In the genomic region with DNA sequence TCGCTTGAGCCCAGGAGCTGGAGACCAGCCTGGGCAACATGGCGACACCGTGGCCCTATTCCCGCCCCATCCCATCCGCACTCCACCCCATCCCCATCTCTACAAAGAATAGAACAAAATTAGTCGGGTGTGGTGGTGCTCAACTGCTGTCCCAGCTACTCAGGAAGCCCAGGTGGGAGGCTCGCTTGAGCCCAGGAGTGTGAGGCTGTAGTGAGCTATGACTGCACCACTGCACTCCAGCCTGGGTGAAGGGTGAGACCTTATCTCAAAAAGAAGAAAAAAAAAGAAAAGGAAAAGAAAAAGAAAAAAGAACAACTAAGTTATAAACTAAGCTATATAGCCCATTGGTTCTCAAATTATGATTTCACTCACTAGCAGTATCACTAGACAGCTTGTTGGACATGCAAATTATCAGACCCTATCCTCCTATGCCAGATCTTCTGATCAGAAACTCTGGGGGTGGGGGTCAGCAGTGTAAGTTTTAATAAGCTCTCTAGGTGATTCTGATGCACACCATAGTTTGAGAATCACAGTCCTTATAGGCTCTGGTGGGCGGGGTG, we compare ENCODE assay signal across 8 cellular contexts. TPM values are rescaled to one million over a fixed set of nuclear protein-coding genes. Genes with fewer than 3 reads are reported as not detected.
A peak's percentile ranks its signal among the peaks of the same experiment; 100 is the strongest.
DNase-seq lines count a peak whose midpoint lies in the region; ATAC-seq, FAIRE-seq and TF ChIP-seq lines count a peak whose summit lies in the region.

No MANE protein-coding gene starts in this region.

- no peaks in the 10 kb centered on the region; the same call in 1 of the 2 replicates for H4K20me1 ChIP-seq in HCT116 (ENCODE audit: insufficient read depth)

- no peak overlapping the region; the same call in 1 of the 2 replicates for H3K27ac ChIP-seq in HCT116 (ENCODE audit: low read depth, low read length)

- peaks cover 32% of the 10 kb centered on the region for H3K4me1 Mint-ChIP-seq in stimulated activated memory B cell treated with anti-CD40 and anti-IgM and Interleukin-4, amounts not matched to agents 10 μg/mL and 1 μg/mL and 100 μg/mL, for 72 hours

- peak overlapping the region; percentile 97 for H3K27ac Mint-ChIP-seq in stimulated activated memory B cell treated with anti-CD40 and anti-IgM and Interleukin-4, amounts not matched to agents 10 μg/mL and 1 μg/mL and 100 μg/mL, for 72 hours

- no peaks in the 10 kb centered on the region for H3K36me3 ChIP-seq in HCT116 (ENCODE audit: control insufficient read depth in 1 of 2, insufficient read depth in 2 of 2, low read length in 2 of 2)

- H3K36me3 Mint-ChIP-seq in stimulated activated memory B cell treated with anti-CD40 and anti-IgM and Interleukin-4, amounts not matched to agents 10 μg/mL and 1 μg/mL and 100 μg/mL, for 72 hours = peaks cover 17% of the 10 kb centered on the region

- ATAC-seq in HCT116 = peak; percentile 4; the same call in 1 of the 2 replicates
- peak; percentile 3 for ATAC-seq in stimulated activated memory B cell treated with anti-CD40 and anti-IgM and Interleukin-4, amounts not matched to agents 10 μg/mL and 1 μg/mL and 100 μg/mL, for 72 hours

- POLR2A ChIA-PET in HCT116 (lab: Charles Lee) = interaction anchor here (0.8 to 2.4 kb wide), 19 partner anchors 9 to 111 kb away, joined by 3 to 12 read pairs (median 4); no protein-coding TSS in a partner anchor

- no peak overlapping the region for H2AFZ ChIP-seq in HCT116 (ENCODE audit: low read depth, low read length, poor library complexity, severe bottlenecking)

- peak overlapping the region; percentile 94 for H3K4me2 ChIP-seq in HCT116 (ENCODE audit: low read length)

- no peaks in the 10 kb centered on the region for H3K27me3 Mint-ChIP-seq in stimulated activated memory B cell treated with anti-CD40 and anti-IgM and Interleukin-4, amounts not matched to agents 10 μg/mL and 1 μg/mL and 100 μg/mL, for 72 hours

- RAD21 ChIA-PET in HCT116 (lab: Charles Lee; ENCODE audit: low non-redundant PET in 1 of 2, low total read pairs in 2 of 2, uncharacterized antibody in 2 of 2, unreplicated experiment in 2 of 2) = interaction anchor here (0.8 to 1.0 kb wide), 3 partner anchors 12 to 50 kb away, joined by 3 to 4 read pairs (median 3); no protein-coding TSS in a partner anchor

- TF ChIP-seq CTCF in HCT116 (IDR thresholded peaks at IDR 0.05 in 2 of 3, conservative IDR thresholded peaks at IDR 0.05 in 1 of 3; ENCODE audit: borderline replicate concordance in 1 of 3, insufficient read depth in 1 of 3, low read depth in 2 of 3, low read length in 2 of 3) (no peak), fibroblast of the aortic adventitia (IDR thresholded peaks at IDR 0.05; ENCODE audit: insufficient read depth, low read length) (no peak)

- BruUV-seq in HCT116 (replicated peaks; lab: Mats Ljungman, UMichigan) = TSS peak; percentile 99

- CTCF ChIA-PET in HCT116 (lab: Charles Lee) = interaction anchor here (0.5 to 2.8 kb wide), 5 partner anchors 9 to 111 kb away, joined by 3 to 16 read pairs (median 4); no protein-coding TSS in a partner anchor

- intact Hi-C loops in HCT116 (cut with micrococcal nuclease) = loop anchor here (2.0 kb wide), 1 partner anchor 50 kb away; no protein-coding TSS in a partner anchor

- peak overlapping the region; percentile 87 for H3K9ac ChIP-seq in HCT116 (ENCODE audit: low read length)

- H3K79me2 ChIP-seq in HCT116 (ENCODE audit: insufficient read depth, low read length) = peaks cover 45% of the 10 kb centered on the region

- H3K4me3 ChIP-seq in HCT116 (replicated peaks in 1 of 2; ENCODE audit: low read depth in 1 of 2, low read length in 2 of 2) (peak overlapping the region; percentile 86 to 87), fibroblast of the aortic adventitia (ENCODE audit: low read depth, low read length) (peak overlapping the region; percentile 85)

- no peaks in the 10 kb centered on the region for H3K9me2 ChIP-seq in HCT116 (ENCODE audit: insufficient read depth)

- no peak for FAIRE-seq in HTR-8/SVneo (lab: Jason Lieb, UNC)

- peaks cover 20 to 58% of the 10 kb centered on the region in 2 experiments for H3K4me1 ChIP-seq in HCT116 (ENCODE audit: control insufficient read depth in 1 of 2, insufficient read depth in 2 of 2, low read length in 2 of 2)

- TF ChIP-seq RAD21 in HCT116 (IDR thresholded peaks at IDR 0.05; ENCODE audit: low read depth) = no peak

- H3K9me3 Mint-ChIP-seq in stimulated activated memory B cell treated with anti-CD40 and anti-IgM and Interleukin-4, amounts not matched to agents 10 μg/mL and 1 μg/mL and 100 μg/mL, for 72 hours = peaks cover 2% of the 10 kb centered on the region

- DNase-seq in HCT116 (ENCODE audit: low read depth, low spot score) (no peak), SK-N-DZ (ENCODE audit: low spot score) (peak; percentile 25), fibroblast of the aortic adventitia (ENCODE audit: low read depth) (no peak), HTR-8/SVneo (ENCODE audit: insufficient read length, low spot score) (no peak), 8988T (no peak), DMS153 (lab: John Stamatoyannopoulos, UW) (no peak)
- no peak for DNase-seq in effector CD8-positive, alpha-beta T cell (lab: John Stamatoyannopoulos, UW)

- no peak for TF ChIP-seq POLR2A in HCT116 (IDR thresholded peaks at IDR 0.05; ENCODE audit: borderline replicate concordance, extremely low read depth, insufficient read depth, insufficient read length)

- H3K9me3 ChIP-seq in HCT116 (ENCODE audit: control insufficient read depth in 1 of 2, insufficient read depth in 1 of 2, low read depth in 1 of 2, low read length in 2 of 2) = no peaks in the 10 kb centered on the region

- no peaks in the 10 kb centered on the region for H3K27me3 ChIP-seq in HCT116 (ENCODE audit: insufficient read depth, low read length)

- peak overlapping the region; percentile 94 for H3K4me3 Mint-ChIP-seq in stimulated activated memory B cell treated with anti-CD40 and anti-IgM and Interleukin-4, amounts not matched to agents 10 μg/mL and 1 μg/mL and 100 μg/mL, for 72 hours

TF ChIP-seq in HCT116, 20 proteins besides CTCF, POLR2A, EP300 and RAD21:
- TF ChIP-seq SRF (IDR thresholded peaks at IDR 0.05; ENCODE audit: low read depth) = no peak

RNA-seq across cellular contexts. Expression of a gene that starts 0.5 kb away (rescaled TPM):
- total RNA-seq in HCT116 (2021; ENCODE audit: unreplicated experiment) (78.8 TPM), fibroblast of the aortic adventitia (ENCODE audit: low replicate concordance) (37.5 and 70.7 TPM in 2 replicates)
- polyA plus RNA-seq in HCT116 (2012) = 28.1 and 32.9 TPM in 2 replicates
- 27.7 and 36.2 TPM in 2 replicates for polyA plus RNA-seq in SK-N-DZ (2014; cell fraction: cytosol; rRNA removed)
- polyA plus RNA-seq in SK-N-DZ (2014; cell fraction: nucleus; rRNA removed) = 24.4 and 26.2 TPM in 2 replicates

RNA-seq across cellular contexts. Expression of a gene that starts 59.4 kb away (rescaled TPM):
- total RNA-seq in HCT116 (2021; ENCODE audit: unreplicated experiment) = 350 TPM
- 386 and 409 TPM in 2 replicates for polyA plus RNA-seq in HCT116 (2012)
- polyA plus RNA-seq in SK-N-DZ (2014; cell fraction: cytosol; rRNA removed) = 369 and 395 TPM in 2 replicates
- 201 and 232 TPM in 2 replicates for polyA plus RNA-seq in SK-N-DZ (2014; cell fraction: nucleus; rRNA removed)
- total RNA-seq in fibroblast of the aortic adventitia (ENCODE audit: low replicate concordance) = 29.3 and 88.3 TPM in 2 replicates
